ENCODE assay signal across 8 cellular contexts in the genomic region with DNA sequence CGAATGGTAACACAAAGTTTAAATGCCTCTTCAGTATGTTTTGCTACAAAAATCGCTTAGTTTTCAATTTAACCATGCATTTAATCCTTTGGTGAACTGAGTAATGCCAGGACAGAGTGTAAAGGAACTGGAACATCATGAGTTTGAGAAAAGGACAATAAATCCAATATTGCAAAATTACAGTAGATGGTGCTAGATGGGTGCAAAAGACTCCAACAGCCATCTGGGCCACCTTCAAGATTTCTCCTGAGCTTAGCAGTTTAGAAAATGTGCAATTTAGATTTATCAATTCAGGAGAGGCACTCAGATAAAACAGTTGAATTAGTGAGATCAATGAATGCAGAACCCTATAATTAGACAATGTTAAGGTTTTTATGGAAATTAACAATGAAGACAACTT. TPM values are rescaled to one million over a fixed set of nuclear protein-coding genes. Genes with fewer than 3 reads are reported as not detected.
DNase-seq lines count a peak whose midpoint lies in the region; ATAC-seq, FAIRE-seq and TF ChIP-seq lines count a peak whose summit lies in the region.

No MANE protein-coding gene starts in this region.

- peak; percentile 55 for TF ChIP-seq CTCF in left ventricle myocardium inferior (IDR thresholded peaks at IDR 0.05; ENCODE audit: borderline replicate concordance)
- TF ChIP-seq CTCF in right atrium auricular region (IDR thresholded peaks at IDR 0.05) = peak in 1 of 2 donors; percentile 53
- TF ChIP-seq CTCF in endothelial cell of umbilical vein (IDR thresholded peaks at IDR 0.05; ENCODE audit: extremely low read depth in 1 of 2, insufficient read depth in 1 of 2, low read depth in 1 of 2, low read length in 2 of 2) = no peak

- no peaks in the 10 kb centered on the region for H3K36me3 ChIP-seq in left ventricle myocardium inferior
- H3K36me3 ChIP-seq in right atrium auricular region = no peaks in the 10 kb centered on the region
- no peaks in the 10 kb centered on the region for H3K36me3 ChIP-seq in endothelial cell of umbilical vein (ENCODE audit: control insufficient read depth in 2 of 2, extremely low read depth in 1 of 2, insufficient read depth in 2 of 2, low read length in 2 of 2)

- intact Hi-C loops in left ventricle myocardium inferior (cut with micrococcal nuclease) = no loop called here
- intact Hi-C loops in endothelial cell of umbilical vein (cut with micrococcal nuclease) = loop anchor here (1.0 kb wide), 2 partner anchors 217 to 381 kb away; no protein-coding TSS in a partner anchor

- no peaks in the 10 kb centered on the region for H3K4me1 ChIP-seq in left ventricle myocardium inferior
- H3K4me1 ChIP-seq in right atrium auricular region = no peaks in the 10 kb centered on the region
- H3K4me1 ChIP-seq in endothelial cell of umbilical vein (ENCODE audit: control insufficient read depth, extremely low read depth, insufficient read depth, low read length) = no peaks in the 10 kb centered on the region

- TF ChIP-seq POLR2A in endothelial cell of umbilical vein (IDR thresholded peaks at IDR 0.05; ENCODE audit: low read depth, low read length) = no peak

- H2AFZ ChIP-seq in endothelial cell of umbilical vein (ENCODE audit: low read depth, low read length) = no peak overlapping the region

- no peaks in the 10 kb centered on the region for H3K9me1 ChIP-seq in endothelial cell of umbilical vein (replicated peaks; ENCODE audit: control insufficient read depth, extremely low read depth, insufficient read depth, low read length)

- H4K20me1 ChIP-seq in endothelial cell of umbilical vein (replicated peaks; ENCODE audit: control insufficient read depth, extremely low read depth, insufficient read depth, low read length) = no peaks in the 10 kb centered on the region

- no peak overlapping the region for H3K4me3 ChIP-seq in left ventricle myocardium inferior
- no peak overlapping the region for H3K4me3 ChIP-seq in right atrium auricular region
- H3K4me3 ChIP-seq in endothelial cell of umbilical vein (replicated peaks in 1 of 3; ENCODE audit: insufficient read depth in 1 of 3, low read depth in 1 of 3, low read length in 3 of 3) = no peak overlapping the region
- no peak overlapping the region for H3K4me3 ChIP-seq in skeletal muscle cell (ENCODE audit: low read depth, low read length)

- H3K9me3 ChIP-seq in left ventricle myocardium inferior (replicated peaks) (no peaks in the 10 kb centered on the region), right atrium auricular region (no peaks in the 10 kb centered on the region), endothelial cell of umbilical vein (replicated peaks; ENCODE audit: control insufficient read depth, insufficient read depth, low read length) (no peaks in the 10 kb centered on the region)

- H3K27ac ChIP-seq in left ventricle myocardium inferior (replicated peaks) = no peak overlapping the region
- H3K27ac ChIP-seq in right atrium auricular region = no peak overlapping the region
- H3K27ac ChIP-seq in endothelial cell of umbilical vein (ENCODE audit: insufficient read depth, low read depth, low read length) = no peak overlapping the region

- DNase-seq in left ventricle myocardium inferior (no peak), right atrium auricular region (ENCODE audit: low spot score) (no peak), NCI-H524 (lab: John Stamatoyannopoulos, UW) (peak; percentile 12 to 51), endothelial cell of umbilical vein (ENCODE audit: low read depth, low spot score) (peak; percentile 15), skeletal muscle cell (ENCODE audit: low read depth) (peak; percentile 1), cerebellar nuclear complex (lab: John Stamatoyannopoulos, UW) (no peak)

- H3K9ac ChIP-seq in endothelial cell of umbilical vein (replicated peaks; ENCODE audit: extremely low read depth, insufficient read depth, low read length) = no peak overlapping the region

- POLR2A ChIA-PET in endothelial cell of umbilical vein (lab: Charles Lee) = no interaction called here

- peak; percentile 73 for FAIRE-seq in endothelial cell of umbilical vein (lab: Jason Lieb, UNC)

- no TSS peak for BruUV-seq in endothelial cell of umbilical vein (replicated peaks; lab: Mats Ljungman, UMichigan)

- H3K79me2 ChIP-seq in endothelial cell of umbilical vein (ENCODE audit: control insufficient read depth, insufficient read depth, low read length) = no peaks in the 10 kb centered on the region

- no peak overlapping the region for H3K4me2 ChIP-seq in endothelial cell of umbilical vein (ENCODE audit: insufficient read depth, low read length)

- H3K27me3 ChIP-seq in left ventricle myocardium inferior (ENCODE audit: low read depth) (no peaks in the 10 kb centered on the region), right atrium auricular region (no peaks in the 10 kb centered on the region), endothelial cell of umbilical vein (ENCODE audit: control insufficient read depth in 2 of 2, insufficient read depth in 2 of 2, low read length in 2 of 2) (peaks cover 0 to 4% of the 10 kb centered on the region in 2 experiments)

- CTCF ChIA-PET in endothelial cell of umbilical vein (lab: Charles Lee) = interaction anchor here (0.6 to 1.9 kb wide), 11 partner anchors 28 to 386 kb away, joined by 3 to 37 read pairs (median 4); no protein-coding TSS in a partner anchor

- ATAC-seq in HG02981 (IDR thresholded peaks at IDR 0.05; ENCODE audit: unreplicated experiment) (no peak), GM18502 (IDR thresholded peaks at IDR 0.05; ENCODE audit: poor library complexity, unreplicated experiment) (no peak)

- dilution Hi-C loops in endothelial cell of umbilical vein (cut with MboI; ENCODE audit: extremely low pct_ligation_motif_present, low sequenced_read_pairs) = no loop called here

TF ChIP-seq in endothelial cell of umbilical vein, 7 proteins besides CTCF, POLR2A, EP300 and RAD21:
- no peak for TF ChIP-seq GATA2 (IDR thresholded peaks at IDR 0.05; ENCODE audit: insufficient read depth, insufficient read length, low read depth, low read length)
- TF ChIP-seq MYC (IDR thresholded peaks at IDR 0.05; ENCODE audit: low read depth, low read length) = no peak
- TF ChIP-seq FOS (IDR thresholded peaks at IDR 0.05; ENCODE audit: borderline replicate concordance, insufficient read depth, low read length) = no peak
- no peak for TF ChIP-seq EZH2 (IDR thresholded peaks at IDR 0.05; ENCODE audit: borderline replicate concordance, low read depth, low read length, severe bottlenecking)
- no peak for TF ChIP-seq JUN (IDR thresholded peaks at IDR 0.05; ENCODE audit: borderline replicate concordance, insufficient read depth, insufficient read length, low read depth)
- TF ChIP-seq, protein P1, sequence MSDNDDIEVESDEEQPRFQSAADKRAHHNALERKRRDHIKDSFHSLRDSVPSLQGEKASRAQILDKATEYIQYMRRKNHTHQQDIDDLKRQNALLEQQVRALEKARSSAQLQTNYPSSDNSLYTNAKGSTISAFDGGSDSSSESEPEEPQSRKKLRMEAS (IDR thresholded peaks at IDR 0.05; ENCODE audit: insufficient read depth, insufficient read length) = no peak
- TF ChIP-seq POLR2AphosphoS5 (IDR thresholded peaks at IDR 0.05; ENCODE audit: insufficient read depth, low read depth, low read length) = no peak
TF ChIP-seq in endothelial cell of umbilical vein: peak in this region for 0.

RNA-seq across cellular contexts. Expression of a gene that starts 33.2 kb away (rescaled TPM):
- total RNA-seq in left ventricle myocardium inferior (30.9 TPM), right atrium auricular region (10 to 100 TPM; 13.3 to 24.3 TPM), endothelial cell of umbilical vein (22.4 and 25.1 TPM in 2 replicates)
- polyA plus RNA-seq in endothelial cell of umbilical vein = 23.2 and 26.7 TPM in 2 replicates
- polyA plus RNA-seq in endothelial cell of umbilical vein (2011; cell fraction: cytosol; rRNA removed) = 12.6 and 16.3 TPM in 2 replicates
- 10.6 and 12.7 TPM in 2 replicates for polyA plus RNA-seq in endothelial cell of umbilical vein (2011; cell fraction: nucleus; rRNA removed)
- 11.8 and 17.5 TPM in 2 replicates for polyA plus RNA-seq in endothelial cell of umbilical vein (2012)
- polyA minus RNA-seq in endothelial cell of umbilical vein = 8.8 and 10.0 TPM in 2 replicates
- 89.3 TPM for polyA minus RNA-seq in endothelial cell of umbilical vein (2011; cell fraction: cytosol; rRNA and poly(A)+ RNA removed)
- polyA minus RNA-seq in endothelial cell of umbilical vein (2011; cell fraction: nucleus; rRNA and poly(A)+ RNA removed) = 6.5 and 12.2 TPM in 2 replicates

Comparison
In these comparisons a context has a peak if more than half of its experiments do, and no peak if none do; other contexts are left out.
1. DNase-seq: peak in NCI-H524 (2 of 2), endothelial cell of umbilical vein (single experiment) and skeletal muscle cell (single experiment); none in left ventricle myocardium inferior (single experiment), right atrium auricular region (single experiment) and cerebellar nuclear complex (0 of 2).